ENCODE assay signal across 11 cellular contexts in the genomic region with DNA sequence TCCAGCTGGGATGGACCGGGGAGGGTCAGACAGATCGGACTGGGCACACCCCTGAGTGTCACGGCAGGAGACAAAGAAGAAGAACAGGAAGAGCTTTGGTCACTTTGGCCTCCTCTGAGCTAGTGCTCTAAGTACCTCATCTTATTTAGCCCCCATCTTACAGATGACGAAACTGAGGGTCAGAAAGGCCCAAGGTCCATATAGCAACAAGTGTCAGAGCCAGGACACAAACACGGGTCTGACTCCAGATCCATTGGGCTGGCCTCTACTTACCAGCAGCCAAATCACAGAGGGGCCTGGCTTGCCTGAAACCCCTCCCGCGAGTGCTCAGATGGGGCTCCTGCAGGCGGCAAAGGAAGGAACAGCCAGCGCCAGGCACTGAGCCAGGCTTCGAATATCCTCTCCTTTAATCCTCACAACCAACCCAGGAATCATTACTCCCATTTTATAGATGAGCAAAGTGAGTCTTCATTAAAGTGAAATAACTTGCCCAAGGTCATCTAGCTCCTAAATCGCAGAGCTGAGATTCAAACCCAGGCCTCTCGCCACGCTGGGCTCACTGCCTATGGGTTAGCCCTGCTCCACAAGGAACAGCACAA. TPM values are rescaled to one million over a fixed set of nuclear protein-coding genes. Genes with fewer than 3 reads are reported as not detected.
DNase-seq lines count a peak whose midpoint lies in the region; ATAC-seq, FAIRE-seq and TF ChIP-seq lines count a peak whose summit lies in the region.
"Had no signal": no experiment of that assay in that cellular context is flagged by ENCODE, and none has a peak within 500 bp of the region (broad histone marks: within the 10 kb centered on the region; RNA-seq: fewer than 3 reads in every experiment).

No MANE protein-coding gene starts in this region.

- H3K9me3 ChIP-seq in pancreas (no peaks in the 10 kb centered on the region), heart left ventricle (no peaks in the 10 kb centered on the region)

- H3K36me3 Mint-ChIP-seq in activated CD4-positive, alpha-beta T cell treated with anti-CD3 and anti-CD28 coated beads, Interleukin-2, amount 10 ng/mL, durations not matched to agents 7 days and 5 days (ENCODE audit: low read depth) = peaks cover 50% of the 10 kb centered on the region
- peaks cover 31% of the 10 kb centered on the region for H3K36me3 Mint-ChIP-seq in activated naive CD8-positive, alpha-beta T cell treated with anti-CD3 and anti-CD28 coated beads, Interleukin-2, amount 10 ng/mL, durations not matched to agents 7 days and 5 days
- H3K36me3 Mint-ChIP-seq: activated CD8-positive, alpha-beta memory T cell treated with anti-CD3 and anti-CD28 coated beads, Interleukin-2, amount 10 ng/mL, durations not matched to agents 7 days and 5 days; mesothelial cell of epicardium had no signal

- H3K27ac ChIP-seq in pancreas (peak overlapping the region; percentile 59 to 86 (median 76)), heart left ventricle (peak overlapping the region in 1 of 12 donors; percentile 8)

- H3K27me3 ChIP-seq in pancreas = no peaks in the 10 kb centered on the region
- no peaks in the 10 kb centered on the region for H3K27me3 ChIP-seq in heart left ventricle

- no peak for DNase-seq in activated CD4-positive, alpha-beta T cell treated with anti-CD3 and anti-CD28 coated beads, Interleukin-2, amount 10 ng/mL, durations not matched to agents 7 days and 5 days
- no peak for DNase-seq in activated CD4-positive, alpha-beta T cell treated with anti-CD3 and anti-CD28 coated beads for 48 hours
- DNase-seq in G401 (ENCODE audit: low spot score) = peak; percentile 59
- no peak for DNase-seq in activated naive CD8-positive, alpha-beta T cell treated with anti-CD3 and anti-CD28 coated beads, Interleukin-2, amount 10 ng/mL, durations not matched to agents 7 days and 5 days
- DNase-seq in pancreas = no peak
- no peak for DNase-seq in heart left ventricle
- no peak for DNase-seq in T-helper 9 cell

- POLR2A ChIA-PET in activated CD4-positive, alpha-beta T cell treated with anti-CD3 and anti-CD28 coated beads, Interleukin-2, amount 10 ng/mL, durations not matched to agents 7 days and 5 days (lab: Charles Lee) = interaction anchor here (0.6 kb wide), 1 partner anchor 156 kb away, joined by 7 read pairs; no protein-coding TSS in a partner anchor
- POLR2A ChIA-PET in activated naive CD8-positive, alpha-beta T cell treated with anti-CD3 and anti-CD28 coated beads, Interleukin-2, amount 10 ng/mL, durations not matched to agents 7 days and 5 days (lab: Charles Lee) = interaction anchor here (0.7 to 1.6 kb wide), 8 partner anchors 8 to 155 kb away, joined by 3 to 6 read pairs (median 4); no protein-coding TSS in a partner anchor

- H3K4me3 Mint-ChIP-seq in activated CD4-positive, alpha-beta T cell treated with anti-CD3 and anti-CD28 coated beads, Interleukin-2, amount 10 ng/mL, durations not matched to agents 7 days and 5 days = peak overlapping the region; percentile 58
- peak overlapping the region; percentile 50 for H3K4me3 Mint-ChIP-seq in activated naive CD8-positive, alpha-beta T cell treated with anti-CD3 and anti-CD28 coated beads, Interleukin-2, amount 10 ng/mL, durations not matched to agents 7 days and 5 days
- H3K4me3 Mint-ChIP-seq: HFFc6, mesothelial cell of epicardium had no signal

- peak overlapping the region; percentile 88 for H3K27ac Mint-ChIP-seq in activated CD4-positive, alpha-beta T cell treated with anti-CD3 and anti-CD28 coated beads, Interleukin-2, amount 10 ng/mL, durations not matched to agents 7 days and 5 days
- H3K27ac Mint-ChIP-seq in activated naive CD8-positive, alpha-beta T cell treated with anti-CD3 and anti-CD28 coated beads, Interleukin-2, amount 10 ng/mL, durations not matched to agents 7 days and 5 days = no peak overlapping the region
- H3K27ac Mint-ChIP-seq: HFFc6, mesothelial cell of epicardium had no signal

- CTCF ChIA-PET in activated CD4-positive, alpha-beta T cell treated with anti-CD3 and anti-CD28 coated beads, Interleukin-2, amount 10 ng/mL, durations not matched to agents 7 days and 5 days (lab: Charles Lee) = interaction anchor here (0.8 to 1.5 kb wide), 5 partner anchors 14 to 194 kb away, joined by 3 to 5 read pairs (median 3); no protein-coding TSS in a partner anchor

- no peak for TF ChIP-seq POLR2A in heart left ventricle (IDR thresholded peaks at IDR 0.05)

- FAIRE-seq in pancreas (lab: Jason Lieb, UNC) = no peak

- peaks cover 40 to 54% (median 44%) of the 10 kb centered on the region in 3 donors for H3K4me1 ChIP-seq in pancreas
- peaks cover 0 to 49% (median 30%) of the 10 kb centered on the region in 12 donors for H3K4me1 ChIP-seq in heart left ventricle

- H3K4me3 ChIP-seq in pancreas (peak overlapping the region in 1 of 4 donors; percentile 8), heart left ventricle (no peak overlapping the region)

- no peak for ATAC-seq in activated naive CD8-positive, alpha-beta T cell treated with anti-CD3 and anti-CD28 coated beads, Interleukin-2, amount 10 ng/mL, durations not matched to agents 7 days and 5 days (ENCODE audit: low read depth)
- no peak for ATAC-seq in pancreas
- ATAC-seq in GM18861 (IDR thresholded peaks at IDR 0.05; ENCODE audit: unreplicated experiment) = no peak
- no peak for ATAC-seq in heart left ventricle

- no peaks in the 10 kb centered on the region for H3K36me3 ChIP-seq in pancreas
- peaks cover 0 to 26% (median 12%) of the 10 kb centered on the region in 9 donors for H3K36me3 ChIP-seq in heart left ventricle

- in situ Hi-C loops in G401 (cut with HindIII; ENCODE audit: low sequenced_read_pairs) = no loop called here

- WGBS in pancreas, 2 donors = 52 to 55% methylated on average over 13 of the region's 13 CpGs
- WGBS in heart left ventricle, 4 donors = 84 to 88% (median 84%) methylated on average over 10 to 13 of the region's 13 CpGs

- peaks cover 7% of the 10 kb centered on the region for H3K27me3 Mint-ChIP-seq in activated CD4-positive, alpha-beta T cell treated with anti-CD3 and anti-CD28 coated beads, Interleukin-2, amount 10 ng/mL, durations not matched to agents 7 days and 5 days
- H3K27me3 Mint-ChIP-seq in activated naive CD8-positive, alpha-beta T cell treated with anti-CD3 and anti-CD28 coated beads, Interleukin-2, amount 10 ng/mL, durations not matched to agents 7 days and 5 days = peaks cover 15% of the 10 kb centered on the region

- peaks cover 77% of the 10 kb centered on the region for H3K4me1 Mint-ChIP-seq in activated CD4-positive, alpha-beta T cell treated with anti-CD3 and anti-CD28 coated beads, Interleukin-2, amount 10 ng/mL, durations not matched to agents 7 days and 5 days
- H3K4me1 Mint-ChIP-seq in activated naive CD8-positive, alpha-beta T cell treated with anti-CD3 and anti-CD28 coated beads, Interleukin-2, amount 10 ng/mL, durations not matched to agents 7 days and 5 days = peaks cover 37% of the 10 kb centered on the region

- intact Hi-C loops in pancreas (cut with DNase I) = no loop called here
- intact Hi-C loops in heart left ventricle (cut with DNase I) = no loop called here

- TF ChIP-seq CTCF in pancreas (IDR thresholded peaks at IDR 0.05) (no peak), heart left ventricle (IDR thresholded peaks at IDR 0.05) (no peak)

- H3K9me3 Mint-ChIP-seq in activated CD4-positive, alpha-beta T cell treated with anti-CD3 and anti-CD28 coated beads, Interleukin-2, amount 10 ng/mL, durations not matched to agents 7 days and 5 days = no peaks in the 10 kb centered on the region
- H3K9me3 Mint-ChIP-seq in activated naive CD8-positive, alpha-beta T cell treated with anti-CD3 and anti-CD28 coated beads, Interleukin-2, amount 10 ng/mL, durations not matched to agents 7 days and 5 days = no peaks in the 10 kb centered on the region
- H3K9me3 Mint-ChIP-seq: HFFc6, mesothelial cell of epicardium had no signal

RNA-seq across cellular contexts. Expression of a gene that starts 25.7 kb away (rescaled TPM):
- 10 to 100 TPM; 13.7 to 14.4 TPM for total RNA-seq in activated CD4-positive, alpha-beta T cell treated with anti-CD3 and anti-CD28 coated beads, Interleukin-2, amount 10 ng/mL, durations not matched to agents 7 days and 5 days
- total RNA-seq in G401 (2014; rRNA removed; shearing (Covaris generic)) = 22.8 and 31.9 TPM in 2 replicates
- total RNA-seq in activated naive CD8-positive, alpha-beta T cell treated with anti-CD3 and anti-CD28 coated beads, Interleukin-2, amount 10 ng/mL, durations not matched to agents 7 days and 5 days = 10 to 100 TPM; 10.3 to 11.4 TPM
- total RNA-seq in pancreas = 10 to 100 TPM; 27.8 to 48.3 (median 39.5) TPM
- 10 to 100 TPM; 29.8 to 39.3 TPM for polyA plus RNA-seq in pancreas
- 10 to 100 TPM; 39.8 to 92.3 (median 48.5) TPM for total RNA-seq in heart left ventricle
- 10 to 100 TPM; 28.9 to 53.2 TPM for polyA plus RNA-seq in heart left ventricle

RNA-seq across cellular contexts. Expression of a gene that starts 45.4 kb away (rescaled TPM):
- 10 to 100 TPM; 38.9 to 42.1 TPM for total RNA-seq in activated CD4-positive, alpha-beta T cell treated with anti-CD3 and anti-CD28 coated beads, Interleukin-2, amount 10 ng/mL, durations not matched to agents 7 days and 5 days
- 21.0 and 32.6 TPM in 2 replicates for total RNA-seq in G401 (2014; rRNA removed; shearing (Covaris generic))
- 10 to 100 TPM; 40.8 to 41.3 TPM for total RNA-seq in activated naive CD8-positive, alpha-beta T cell treated with anti-CD3 and anti-CD28 coated beads, Interleukin-2, amount 10 ng/mL, durations not matched to agents 7 days and 5 days
- 10 to 100 TPM; 24.0 to 36.0 (median 26.3) TPM for total RNA-seq in pancreas
- 10 to 100 TPM; 38.9 to 59.6 TPM for polyA plus RNA-seq in pancreas
- 100 to 1,000 TPM; 123 to 319 (median 214) TPM for total RNA-seq in heart left ventricle
- 100 to 1,000 TPM; 135 to 146 TPM for polyA plus RNA-seq in heart left ventricle
